13 cellular contexts compared by ENCODE assay signal in genomic region chr9:119284118-119284517, GRCh38.
DNase-seq lines count a peak whose midpoint lies in the region; ATAC-seq and TF ChIP-seq lines count a peak whose summit lies in the region.
"Had no signal": no experiment of that assay in that cellular context is flagged by ENCODE, and none has a peak within 500 bp of the region (broad histone marks: within the 10 kb centered on the region; RNA-seq: fewer than 3 reads in every experiment).

No MANE protein-coding gene starts in this region.

- H3K4me2 ChIP-seq in DND-41 (ENCODE audit: insufficient read depth, low read length): no peak overlapping the region

- no peak overlapping the region for H3K4me3 ChIP-seq in DND-41 (ENCODE audit: low read depth in 1 of 2, low read length in 2 of 2)
- H3K4me3 ChIP-seq in NB4 (ENCODE audit: low read depth, low read length): no peak overlapping the region
- no peak overlapping the region for H3K4me3 ChIP-seq in choroid plexus epithelial cell (ENCODE audit: low read depth, low read length)

- H3K27ac Mint-ChIP-seq in nephron: peak overlapping the region; percentile 41 to 68 (median 52)
- H3K27ac Mint-ChIP-seq: activated T-helper 2 cell treated with anti-CD3 and anti-CD28 coated beads, Interferon-gamma antibody, Interleukin-2, Interleukin-4, amounts not matched to agents 10 μg/mL and 5 μg/mL and 100 μg/mL, durations not matched to agents 14 hours and 24 hours and 36 hours; T-helper 1 cell treated with Interleukin-12 subunit alpha and Interleukin-12 subunit beta and Interleukin-4 antibody, amounts not matched to agents 30 μg/mL and 1 μg/mL, for 36 hours had no signal

- TF ChIP-seq POLR2A in NB4 (IDR thresholded peaks at IDR 0.05; ENCODE audit: extremely low read depth, insufficient read length): no peak

- H3K36me3 Mint-ChIP-seq in nephron (ENCODE audit: low read depth): no peaks in the 10 kb centered on the region

- TF ChIP-seq CTCF in DND-41 (IDR thresholded peaks at IDR 0.05; ENCODE audit: borderline replicate concordance, extremely low read depth, low read length, poor library complexity, severe bottlenecking) (peak; percentile 28), NB4 (IDR thresholded peaks at IDR 0.05; ENCODE audit: low read depth, low read length) (no peak), choroid plexus epithelial cell (conservative IDR thresholded peaks at IDR 0.05; ENCODE audit: low read depth, low read length) (peak; percentile 17), nephron (IDR thresholded peaks at IDR 0.05; ENCODE audit: unreplicated experiment in 3 of 3) (peak; percentile 43 to 47 (median 45)), GM13976 (IDR thresholded peaks at IDR 0.05; ENCODE audit: borderline replicate concordance, control extremely low read depth, extremely low read depth, insufficient read depth, missing control alignments) (no peak)

- no peak for DNase-seq in DND-41
- DNase-seq in NB4 (ENCODE audit: low read depth): peak; percentile 4
- DNase-seq in choroid plexus epithelial cell (ENCODE audit: low read depth): peak; percentile 16
- DNase-seq in NCI-H2107 (lab: John Stamatoyannopoulos, UW): no peak
- no peak for DNase-seq in NCI-H187 (lab: John Stamatoyannopoulos, UW)
- no peak for DNase-seq in GM13976 (ENCODE audit: low spot score)
- DNase-seq: GDM1; MV-4-11; stimulated activated CD4-positive, alpha-beta T cell treated with anti-CD3 and anti-CD28 coated beads, Interleukin-2, amount 100 ng/mL, for 24 hours had no signal

- in situ Hi-C loops in GM13976 (cut with MboI; ENCODE audit: low sequenced_read_pairs, unreplicated experiment): loop anchor here (25.0 kb wide), 1 partner anchor 747 kb away; no protein-coding TSS in a partner anchor

- no peaks in the 10 kb centered on the region for H3K79me2 ChIP-seq in DND-41 (ENCODE audit: insufficient read depth, low read length)

- no peaks in the 10 kb centered on the region for H3K27me3 ChIP-seq in DND-41 (ENCODE audit: insufficient read depth, low read length, poor library complexity)

- H2AFZ ChIP-seq in DND-41 (ENCODE audit: low read depth, low read length): no peak overlapping the region

- H3K27me3 Mint-ChIP-seq in nephron (ENCODE audit: low read depth): peaks cover 11% of the 10 kb centered on the region

- ATAC-seq in DND-41 (ENCODE audit: insufficient read depth, low read depth) (no peak), HG03432 (IDR thresholded peaks at IDR 0.05; ENCODE audit: unreplicated experiment) (no peak)

- no peak overlapping the region for H3K27ac ChIP-seq in DND-41 (ENCODE audit: low read length)

- H3K9me3 Mint-ChIP-seq in nephron: no peaks in the 10 kb centered on the region
- H3K9me3 Mint-ChIP-seq: activated T-helper 2 cell treated with anti-CD3 and anti-CD28 coated beads, Interferon-gamma antibody, Interleukin-2, Interleukin-4, amounts not matched to agents 10 μg/mL and 5 μg/mL and 100 μg/mL, durations not matched to agents 14 hours and 24 hours and 36 hours; T-helper 1 cell treated with Interleukin-12 subunit alpha and Interleukin-12 subunit beta and Interleukin-4 antibody, amounts not matched to agents 30 μg/mL and 1 μg/mL, for 36 hours had no signal

- H3K36me3 ChIP-seq in DND-41 (ENCODE audit: insufficient read depth, low read length): no peaks in the 10 kb centered on the region

- H3K9ac ChIP-seq in DND-41 (ENCODE audit: low read depth, low read length): no peak overlapping the region

- peak overlapping the region; percentile 6 to 27 (median 15) for H3K4me3 Mint-ChIP-seq in nephron
- H3K4me3 Mint-ChIP-seq: T-helper 1 cell treated with Interleukin-12 subunit alpha and Interleukin-12 subunit beta and Interleukin-4 antibody, amounts not matched to agents 30 μg/mL and 1 μg/mL, for 36 hours had no signal

- no peaks in the 10 kb centered on the region for H3K9me3 ChIP-seq in DND-41 (ENCODE audit: insufficient read depth, low read length, severe bottlenecking)

- peaks cover 46% of the 10 kb centered on the region for H3K4me1 Mint-ChIP-seq in nephron

- no peaks in the 10 kb centered on the region for H3K4me1 ChIP-seq in DND-41 (ENCODE audit: insufficient read depth, low read length)

- H4K20me1 ChIP-seq in DND-41 (ENCODE audit: insufficient read depth, low read length): no peaks in the 10 kb centered on the region

Comparison
In these comparisons a context has a peak if more than half of its experiments do, and no peak if none do; other contexts are left out.
1. DNase-seq: peak in NB4 (single experiment) and choroid plexus epithelial cell (single experiment); none in DND-41 (single experiment), NCI-H2107 (single experiment), NCI-H187 (0 of 2) and GM13976 (single experiment).
2. CTCF ChIP-seq: peak in DND-41 (single experiment), choroid plexus epithelial cell (single experiment) and nephron (3 of 3); none in NB4 (single experiment) and GM13976 (single experiment).